ENCODE assay signal across 1 cellular context in genomic region chr4:25178838-25179261, GRCh38.
TF ChIP-seq lines count a peak whose summit lies in the region.

No MANE protein-coding gene starts in this region.

TF ChIP-seq in HepG2, 621 proteins besides CTCF, POLR2A, EP300 and RAD21 (continued from another document and continues in another):
- TF ChIP-seq ZNF142 (CRISPR knock-in tag; IDR thresholded peaks at IDR 0.05) = no peak
- peak; percentile 50; the same call in 1 of the 2 replicates for TF ChIP-seq ERF (CRISPR knock-in tag; IDR thresholded peaks at IDR 0.05)
- peak; percentile 83 for TF ChIP-seq ZNF878 (CRISPR knock-in tag; IDR thresholded peaks at IDR 0.05)
- peak; percentile 34; the same call in 1 of the 2 replicates for TF ChIP-seq BCL6 (CRISPR knock-in tag; IDR thresholded peaks at IDR 0.05)
- TF ChIP-seq CC2D1A (CRISPR knock-in tag; IDR thresholded peaks at IDR 0.05) = no peak
- TF ChIP-seq ZNF766 (CRISPR knock-in tag; IDR thresholded peaks at IDR 0.05; ENCODE audit: borderline replicate concordance) = 0 out of 2 replicates have a peak, but pooled peaks have one; percentile 37
- TF ChIP-seq ZFYVE20 (CRISPR knock-in tag; IDR thresholded peaks at IDR 0.05; ENCODE audit: borderline replicate concordance, low read depth) = no peak
- TF ChIP-seq U2AF1 (optimal IDR thresholded peaks at IDR 0.05; ENCODE audit: low read depth, low read length) = no peak
- TF ChIP-seq FOXP4 (CRISPR knock-in tag; IDR thresholded peaks at IDR 0.05) = peak; percentile 61
- no peak for TF ChIP-seq MAFG (CRISPR knock-in tag; IDR thresholded peaks at IDR 0.05)
- TF ChIP-seq SMC3 (IDR thresholded peaks at IDR 0.05; ENCODE audit: low read length) = no peak; the same call in 1 of the 2 replicates
- no peak for TF ChIP-seq ATF5 (CRISPR knock-in tag; IDR thresholded peaks at IDR 0.05; ENCODE audit: low read depth)
- no peak for TF ChIP-seq FIP1L1 (IDR thresholded peaks at IDR 0.05; ENCODE audit: borderline replicate concordance, insufficient read depth, low read depth, low read length)
- TF ChIP-seq ZNF747 (CRISPR knock-in tag; IDR thresholded peaks at IDR 0.05; ENCODE audit: borderline replicate concordance) = no peak
- TF ChIP-seq ZGPAT (CRISPR knock-in tag; IDR thresholded peaks at IDR 0.05) = peak; percentile 61; the same call in 1 of the 2 replicates
- no peak for TF ChIP-seq ZNF546 (CRISPR knock-in tag; conservative IDR thresholded peaks at IDR 0.05)
- peak; percentile 76 for TF ChIP-seq RARA (CRISPR knock-in tag; IDR thresholded peaks at IDR 0.05)
- TF ChIP-seq POLR2AphosphoS2 (IDR thresholded peaks at IDR 0.05; ENCODE audit: low read depth, low read length) = no peak
- peak; percentile 40; the same call in 1 of the 2 replicates for TF ChIP-seq MEF2D (CRISPR knock-in tag; IDR thresholded peaks at IDR 0.05)
- peak; percentile 86 for TF ChIP-seq ARID5B (CRISPR knock-in tag; IDR thresholded peaks at IDR 0.05)
- peak; percentile 98 for TF ChIP-seq TFE3 (CRISPR knock-in tag; IDR thresholded peaks at IDR 0.05)
- no peak for TF ChIP-seq HINFP (CRISPR knock-in tag; IDR thresholded peaks at IDR 0.05; ENCODE audit: low read depth)
- no peak for TF ChIP-seq KDM3A (CRISPR knock-in tag; IDR thresholded peaks at IDR 0.05; ENCODE audit: low read depth)
- no peak for TF ChIP-seq ZNF891 (CRISPR knock-in tag; IDR thresholded peaks at IDR 0.05)
- peak; percentile 58; the same call in 1 of the 2 replicates for TF ChIP-seq HMG20A (CRISPR knock-in tag; IDR thresholded peaks at IDR 0.05; ENCODE audit: borderline replicate concordance)
- TF ChIP-seq ZBTB42 (CRISPR knock-in tag; IDR thresholded peaks at IDR 0.05) = no peak
- TF ChIP-seq ZNF34 (CRISPR knock-in tag; IDR thresholded peaks at IDR 0.05; ENCODE audit: borderline replicate concordance) = no peak
- TF ChIP-seq CCDC6 (CRISPR knock-in tag; IDR thresholded peaks at IDR 0.05) = no peak
- TF ChIP-seq RARG (CRISPR knock-in tag; IDR thresholded peaks at IDR 0.05; ENCODE audit: low read depth) = no peak
- no peak for TF ChIP-seq ZNF276 (CRISPR knock-in tag; IDR thresholded peaks at IDR 0.05; ENCODE audit: low read depth)
- TF ChIP-seq ATF6 (CRISPR knock-in tag; conservative IDR thresholded peaks at IDR 0.05) = no peak
- no peak for TF ChIP-seq THAP8 (CRISPR knock-in tag; IDR thresholded peaks at IDR 0.05; ENCODE audit: borderline replicate concordance)
